14 cellular contexts compared by ENCODE assay signal in the genomic region with DNA sequence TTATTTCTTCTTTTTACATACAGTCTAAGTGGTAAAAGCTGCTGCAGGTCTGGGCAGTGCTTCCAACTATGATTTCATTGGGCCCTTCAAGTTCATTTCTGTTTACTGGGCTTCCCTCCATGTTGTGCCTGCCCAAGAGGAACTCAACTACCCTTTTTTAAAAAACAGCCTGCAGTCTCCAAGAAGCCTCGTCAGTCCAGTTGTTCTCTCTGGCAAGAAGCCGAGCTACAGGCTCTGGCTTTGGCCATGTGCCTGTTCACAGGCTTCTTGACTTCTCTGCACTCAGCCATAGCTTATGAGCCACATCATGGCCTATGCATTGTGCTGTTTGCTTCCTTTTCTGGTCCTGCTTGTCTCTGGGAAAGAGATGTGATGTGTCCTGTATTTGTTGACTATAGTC.
A peak's percentile ranks its signal among the peaks of the same experiment; 100 is the strongest.
DNase-seq lines count a peak whose midpoint lies in the region; ATAC-seq and TF ChIP-seq lines count a peak whose summit lies in the region.
"Had no signal": no experiment of that assay in that cellular context is flagged by ENCODE, and none has a peak within 500 bp of the region (broad histone marks: within the 10 kb centered on the region; RNA-seq: fewer than 3 reads in every experiment).

No MANE protein-coding gene starts in this region.

- H3K4me3 ChIP-seq in adrenal gland (no peak overlapping the region), foreskin fibroblast (ENCODE audit: low read depth in 1 of 2, low read length in 2 of 2) (no peak overlapping the region), prostate gland (no peak overlapping the region)
- H3K4me3 ChIP-seq: lung, ovary had no signal

- TF ChIP-seq POLR2A in adrenal gland (IDR thresholded peaks at IDR 0.05) = no peak
- TF ChIP-seq POLR2A in prostate gland (IDR thresholded peaks at IDR 0.05) = no peak

- no peak for ATAC-seq in GM21529 (IDR thresholded peaks at IDR 0.05; ENCODE audit: unreplicated experiment)
- no peak for ATAC-seq in HG03175 (IDR thresholded peaks at IDR 0.05; ENCODE audit: unreplicated experiment)

- peaks cover 0 to 5% of the 10 kb centered on the region in 2 donors for H3K4me1 ChIP-seq in adrenal gland (replicated peaks in 1 of 2)
- H3K4me1 ChIP-seq in prostate gland (replicated peaks) = peaks cover 3% of the 10 kb centered on the region

- DNase-seq in GM03348 (ENCODE audit: low spot score) (peak; percentile 20), adrenal gland (peak; percentile 21 to 57 (median 23)), foreskin fibroblast (peak; percentile 6 to 44), prostate gland (ENCODE audit: low spot score) (peak; percentile 74), NCI-H748 treated with DMSO at 0.1 percent for 48 hours (lab: John Stamatoyannopoulos, UW) (no peak), NCI-H1417 (lab: John Stamatoyannopoulos, UW) (no peak)
- DNase-seq: activated naive CD4-positive, alpha-beta T cell treated with anti-CD3 and anti-CD28 coated beads, Interleukin-2, amount 50 U/mL, for 16 hours; NCI-H226; SHP77 treated with DMSO at 0.1 percent for 48 hours had no signal

- no peak overlapping the region for H3K27ac ChIP-seq in adrenal gland
- H3K27ac ChIP-seq in prostate gland = no peak overlapping the region
- H3K27ac ChIP-seq: C4-2B, ovary had no signal

- TF ChIP-seq CTCF in adrenal gland (IDR thresholded peaks at IDR 0.05) (no peak), foreskin fibroblast (IDR thresholded peaks at IDR 0.05; ENCODE audit: low read depth, low read length) (no peak), prostate gland (IDR thresholded peaks at IDR 0.05) (no peak)

- H3K27me3 ChIP-seq in adrenal gland (no peaks in the 10 kb centered on the region), prostate gland (replicated peaks; ENCODE audit: insufficient read depth) (no peaks in the 10 kb centered on the region)
- H3K27me3 ChIP-seq: ovary had no signal

- 18 to 54% (median 48%) methylated on average over 2 of the region's 2 CpGs for WGBS in adrenal gland, 4 donors
- 12% methylated on average over 2 of the region's 2 CpGs for WGBS in prostate gland

- intact Hi-C loops in adrenal gland (cut with DNase I) = no loop called here
- intact Hi-C loops in prostate gland (cut with DNase I) = no loop called here

- H3K9me3 ChIP-seq in adrenal gland (replicated peaks in 1 of 3) (no peaks in the 10 kb centered on the region), prostate gland (no peaks in the 10 kb centered on the region)
- H3K9me3 ChIP-seq: ovary had no signal

- H3K36me3 ChIP-seq in adrenal gland (replicated peaks in 1 of 2) (no peaks in the 10 kb centered on the region), prostate gland (no peaks in the 10 kb centered on the region)
- H3K36me3 ChIP-seq: ovary had no signal

Comparison
In these comparisons a context has a peak if more than half of its experiments do, and no peak if none do; other contexts are left out.
1. DNase-seq: peak in GM03348 (single experiment), adrenal gland (7 of 7), foreskin fibroblast (2 of 2) and prostate gland (single experiment); none in NCI-H748 treated with DMSO at 0.1 percent for 48 hours (single experiment) and NCI-H1417 (0 of 3).